10 cellular contexts compared by ENCODE assay signal in genomic region chr9:136720887-136721338, GRCh38. TPM values are rescaled to one million over a fixed set of nuclear protein-coding genes. Genes with fewer than 3 reads are reported as not detected.
DNase-seq lines count a peak whose midpoint lies in the region; ATAC-seq and TF ChIP-seq lines count a peak whose summit lies in the region.
"Had no signal": no experiment of that assay in that cellular context is flagged by ENCODE, and none has a peak within 500 bp of the region (broad histone marks: within the 10 kb centered on the region; RNA-seq: fewer than 3 reads in every experiment).

No MANE protein-coding gene starts in this region.

- ATAC-seq in gastroesophageal sphincter (no peak), GM21825 (IDR thresholded peaks at IDR 0.05; ENCODE audit: unreplicated experiment) (no peak)
- no peak for ATAC-seq in stimulated activated effector memory CD8-positive, alpha-beta T cell treated with anti-CD3 and anti-CD28 coated beads, Interleukin-12 subunit alpha, Interleukin-12 subunit beta, amount 100 ng/mL, for 72 hours

- H3K27me3 ChIP-seq in SK-N-SH (ENCODE audit: insufficient read depth) (no peaks in the 10 kb centered on the region), gastroesophageal sphincter (peaks cover 7% of the 10 kb centered on the region), ovary (no peaks in the 10 kb centered on the region)

- WGBS in SK-N-SH (ENCODE audit: low lambda C conversion rate), result 64% methylated on average over 5 of the region's 12 CpGs
- WGBS in gastroesophageal sphincter (ENCODE audit: low coverage in 1 of 2), 2 donors, result no CpG with 5 or more reads among the region's 12 CpGs
- WGBS in ovary, 3 donors, result 68 to 78% (median 68%) methylated on average over 11 to 12 of the region's 12 CpGs

- no peak for TF ChIP-seq RAD21 in SK-N-SH (IDR thresholded peaks at IDR 0.05; ENCODE audit: low read length)

- no peaks in the 10 kb centered on the region for H3K9me2 ChIP-seq in SK-N-SH

- H3K79me2 ChIP-seq in SK-N-SH (ENCODE audit: insufficient read depth), result peaks cover 21% of the 10 kb centered on the region

- TF ChIP-seq POLR2A in gastroesophageal sphincter (IDR thresholded peaks at IDR 0.05), result no peak
- TF ChIP-seq POLR2A in ovary (IDR thresholded peaks at IDR 0.05), result no peak

- H3F3A ChIP-seq in SK-N-SH (replicated peaks; ENCODE audit: insufficient read depth), result peaks cover 22% of the 10 kb centered on the region

- intact Hi-C loops in ovary (cut with DNase I), result no loop called here

- CTCF ChIA-PET in SK-N-SH (lab: Yijun Ruan, JAX), result interaction anchor here (1.1 to 2.7 kb wide), 3 partner anchors 10 to 49 kb away, joined by 3 to 13 read pairs (median 9); partner anchors contain the start of gene LCN8

- H3K9ac ChIP-seq in SK-N-SH, result no peak overlapping the region

- peaks cover 3 to 9% of the 10 kb centered on the region in 2 experiments; a peak in 1 of 4 replicates for H3K4me1 ChIP-seq in SK-N-SH (ENCODE audit: control insufficient read depth in 1 of 2, insufficient read depth in 2 of 2, low read depth in 1 of 2, low read length in 1 of 2)
- H3K4me1 ChIP-seq in gastroesophageal sphincter, result peaks cover 0 to 74% (median 32%) of the 10 kb centered on the region in 3 donors
- no peaks in the 10 kb centered on the region for H3K4me1 ChIP-seq in ovary (ENCODE audit: insufficient read depth)

- H3K9me3 ChIP-seq in SK-N-SH (no peaks in the 10 kb centered on the region), gastroesophageal sphincter (no peaks in the 10 kb centered on the region), ovary (no peaks in the 10 kb centered on the region)

- peaks cover 18% of the 10 kb centered on the region for H3K4me1 Mint-ChIP-seq in stimulated activated effector memory CD8-positive, alpha-beta T cell treated with anti-CD3 and anti-CD28 coated beads, Interleukin-12 subunit alpha, Interleukin-12 subunit beta, amount 100 ng/mL, for 72 hours

- H3K9me3 Mint-ChIP-seq in stimulated activated effector memory CD8-positive, alpha-beta T cell treated with anti-CD3 and anti-CD28 coated beads, Interleukin-12 subunit alpha, Interleukin-12 subunit beta, amount 100 ng/mL, for 72 hours, result no peaks in the 10 kb centered on the region

- H3K27ac ChIP-seq in SK-N-SH (ENCODE audit: low read depth in 2 of 2, low read length in 1 of 2) (no peak overlapping the region), gastroesophageal sphincter (peak overlapping the region in 3 of 4 donors; percentile 52 to 59 (median 58)), ovary (peak overlapping the region in 1 of 2 donors; percentile 15)

- POLR2A ChIA-PET in SK-N-SH (lab: Yijun Ruan, JAX), result interaction anchor here (1.2 kb wide), 1 partner anchor 74 kb away, joined by 3 read pairs; no protein-coding TSS in a partner anchor

- H3K36me3 Mint-ChIP-seq in stimulated activated effector memory CD8-positive, alpha-beta T cell treated with anti-CD3 and anti-CD28 coated beads, Interleukin-12 subunit alpha, Interleukin-12 subunit beta, amount 100 ng/mL, for 72 hours, result peaks cover 51% of the 10 kb centered on the region

- no peak for DNase-seq in SK-N-SH
- no peak for DNase-seq in stimulated activated effector memory CD8-positive, alpha-beta T cell treated with anti-CD3 and anti-CD28 coated beads, Interleukin-12 subunit alpha, Interleukin-12 subunit beta, amount 100 ng/mL, for 72 hours (ENCODE audit: low spot score in 2 of 2)
- no peak for DNase-seq in NCI-H2196 treated with DMSO at 0.1 percent for 48 hours (lab: John Stamatoyannopoulos, UW; ENCODE audit: unreplicated experiment)
- DNase-seq in ovary, result no peak
- DNase-seq: DMS79 treated with DMSO at 0.1 percent for 48 hours, mesendoderm, NCI-H2081 treated with DMSO at 0.1 percent for 48 hours had no signal

- H3K36me3 ChIP-seq in SK-N-SH (replicated peaks in 1 of 2; ENCODE audit: control insufficient read depth in 1 of 2, insufficient read depth in 2 of 2, low read length in 1 of 2), result peaks cover 18 to 31% of the 10 kb centered on the region in 2 experiments
- peaks cover 0 to 52% of the 10 kb centered on the region in 2 donors for H3K36me3 ChIP-seq in gastroesophageal sphincter
- no peaks in the 10 kb centered on the region for H3K36me3 ChIP-seq in ovary

- H3K27ac Mint-ChIP-seq in stimulated activated effector memory CD8-positive, alpha-beta T cell treated with anti-CD3 and anti-CD28 coated beads, Interleukin-12 subunit alpha, Interleukin-12 subunit beta, amount 100 ng/mL, for 72 hours, result peak overlapping the region; percentile 79

- no peak overlapping the region for H2AFZ ChIP-seq in SK-N-SH (ENCODE audit: low read depth)

- H3K4me2 ChIP-seq in SK-N-SH, result 0 out of 2 replicates have a peak overlapping the region, but pooled peaks have one; percentile 15

- H3K4me3 Mint-ChIP-seq in stimulated activated effector memory CD8-positive, alpha-beta T cell treated with anti-CD3 and anti-CD28 coated beads, Interleukin-12 subunit alpha, Interleukin-12 subunit beta, amount 100 ng/mL, for 72 hours, result no peak overlapping the region

- no peak overlapping the region for H3K4me3 ChIP-seq in SK-N-SH (ENCODE audit: low read depth in 2 of 2, low read length in 1 of 2)
- H3K4me3 ChIP-seq in gastroesophageal sphincter, result no peak overlapping the region
- no peak overlapping the region for H3K4me3 ChIP-seq in ovary

- TF ChIP-seq CTCF in SK-N-SH (IDR thresholded peaks at IDR 0.05) (no peak), gastroesophageal sphincter (IDR thresholded peaks at IDR 0.05) (no peak), ovary (IDR thresholded peaks at IDR 0.05) (no peak)

- H4K20me1 ChIP-seq in SK-N-SH (ENCODE audit: insufficient read depth), result peaks cover 52% of the 10 kb centered on the region

- no peak for TF ChIP-seq EP300 in SK-N-SH (IDR thresholded peaks at IDR 0.05; ENCODE audit: borderline replicate concordance in 1 of 2, low read depth in 1 of 2, low read length in 1 of 2)
- no peak for TF ChIP-seq EP300 in gastroesophageal sphincter (IDR thresholded peaks at IDR 0.05)
- TF ChIP-seq EP300 in ovary (IDR thresholded peaks at IDR 0.05), result no peak

TF ChIP-seq in SK-N-SH, 30 proteins besides CTCF, POLR2A, EP300 and RAD21 (continues in another document):
- TF ChIP-seq, protein P1, sequence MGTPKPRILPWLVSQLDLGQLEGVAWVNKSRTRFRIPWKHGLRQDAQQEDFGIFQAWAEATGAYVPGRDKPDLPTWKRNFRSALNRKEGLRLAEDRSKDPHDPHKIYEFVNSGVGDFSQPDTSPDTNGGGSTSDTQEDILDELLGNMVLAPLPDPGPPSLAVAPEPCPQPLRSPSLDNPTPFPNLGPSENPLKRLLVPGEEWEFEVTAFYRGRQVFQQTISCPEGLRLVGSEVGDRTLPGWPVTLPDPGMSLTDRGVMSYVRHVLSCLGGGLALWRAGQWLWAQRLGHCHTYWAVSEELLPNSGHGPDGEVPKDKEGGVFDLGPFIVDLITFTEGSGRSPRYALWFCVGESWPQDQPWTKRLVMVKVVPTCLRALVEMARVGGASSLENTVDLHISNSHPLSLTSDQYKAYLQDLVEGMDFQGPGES (IDR thresholded peaks at IDR 0.05; ENCODE audit: low read depth, low read length), result no peak
- TF ChIP-seq YY1 (IDR thresholded peaks at IDR 0.05; ENCODE audit: low read depth) (no peak), FOSL2 (IDR thresholded peaks at IDR 0.05; ENCODE audit: borderline replicate concordance, low read depth) (no peak), SMC3 (IDR thresholded peaks at IDR 0.05; ENCODE audit: low read depth, low read length) (no peak), RCOR1 (IDR thresholded peaks at IDR 0.05; ENCODE audit: low read length) (no peak), GABPA (IDR thresholded peaks at IDR 0.05; ENCODE audit: low read depth) (no peak), TEAD4 (IDR thresholded peaks at IDR 0.05; ENCODE audit: borderline replicate concordance, insufficient read depth) (no peak), CHD2 (IDR thresholded peaks at IDR 0.05; ENCODE audit: low read length, partially characterized antibody) (no peak), GATA2 (CRISPR knock-in tag; IDR thresholded peaks at IDR 0.05) (no peak)

RNA-seq across cellular contexts. Expression of gene DIPK1B, which starts 8.5 kb away (rescaled TPM):
- polyA plus RNA-seq in SK-N-SH (2012; rRNA removed) (24.5 and 27.1 TPM in 2 replicates), ovary (10 to 100 TPM in 1 of 2 donors, 1 to 10 TPM in 1; 2.9 to 15.0 TPM)
- polyA plus RNA-seq in SK-N-SH (2012; cell fraction: cytosol; rRNA removed), result 10.2 and 18.9 TPM in 2 replicates
- polyA plus RNA-seq in SK-N-SH (2012; cell fraction: nucleus; rRNA removed), result 29.2 and 33.2 TPM in 2 replicates
- total RNA-seq in gastroesophageal sphincter (10 to 100 TPM in 2 of 4 donors, 1 to 10 TPM in 2; 7.8 to 24.4 (median 11.2) TPM), ovary (10 to 100 TPM in 5 of 7 donors, 1 to 10 TPM in 2; 5.2 to 23.4 (median 13.1) TPM)

RNA-seq across cellular contexts. Expression of gene LCN10, which starts 21.8 kb away (rescaled TPM):
- polyA plus RNA-seq in SK-N-SH (2012; rRNA removed) (not detected in 2 replicates), ovary (10 to 100 TPM in 1 of 2 donors, 1 to 10 TPM in 1; 2.4 to 15.2 TPM)
- polyA plus RNA-seq in SK-N-SH (2012; cell fraction: cytosol; rRNA removed), result not detected in 2 replicates
- not detected in 2 replicates for polyA plus RNA-seq in SK-N-SH (2012; cell fraction: nucleus; rRNA removed)
- total RNA-seq in gastroesophageal sphincter (10 to 100 TPM in 2 of 4 donors, 1 to 10 TPM in 2; 3.9 to 16.5 (median 9.9) TPM), ovary (10 to 100 TPM in 2 of 7 donors, 1 to 10 TPM in 5; 1.4 to 45.4 (median 4.5) TPM)
- total RNA-seq: OCI-LY7 had no signal

RNA-seq across cellular contexts. Expression of gene LCN6, which starts 27.4 kb away (rescaled TPM):
- polyA plus RNA-seq in SK-N-SH (2012; rRNA removed), result not detected in 2 replicates
- polyA plus RNA-seq in SK-N-SH (2012; cell fraction: cytosol; rRNA removed), result not detected in 2 replicates
- not detected in 2 replicates for polyA plus RNA-seq in SK-N-SH (2012; cell fraction: nucleus; rRNA removed)
- 10 to 100 TPM; 16.2 to 31.4 (median 22.7) TPM for total RNA-seq in gastroesophageal sphincter
- 10 to 100 TPM in 3 of 7 donors, 1 to 10 TPM in 4; 1.8 to 59.3 (median 8.3) TPM for total RNA-seq in ovary
- 10 to 100 TPM in 1 of 2 donors, 1 to 10 TPM in 1; 1.6 to 33.4 TPM for polyA plus RNA-seq in ovary
- total RNA-seq: OCI-LY7 had no signal

RNA-seq across cellular contexts. Expression of gene AGPAT2, which starts 33.7 kb away (rescaled TPM):
- 41.8 and 46.8 TPM in 2 replicates for polyA plus RNA-seq in SK-N-SH (2012; rRNA removed)
- polyA plus RNA-seq in SK-N-SH (2012; cell fraction: cytosol; rRNA removed), result 16.8 and 33.3 TPM in 2 replicates
- polyA plus RNA-seq in SK-N-SH (2012; cell fraction: nucleus; rRNA removed), result 50.8 and 59.5 TPM in 2 replicates
- 10 to 100 TPM; 28.8 to 43.6 (median 38.4) TPM for total RNA-seq in gastroesophageal sphincter
- total RNA-seq in ovary, result 10 to 100 TPM; 14.4 to 40.9 (median 24.8) TPM
- 10 to 100 TPM in 1 of 2 donors, 1 to 10 TPM in 1; 6.1 to 23.9 TPM for polyA plus RNA-seq in ovary

RNA-seq across cellular contexts. Expression of gene LCN8, which starts 37.1 kb away (rescaled TPM):
- not detected in 2 replicates for polyA plus RNA-seq in SK-N-SH (2012; rRNA removed)
- not detected in 2 replicates for polyA plus RNA-seq in SK-N-SH (2012; cell fraction: cytosol; rRNA removed)
- 0.02 TPM in 1 of 2 replicates, not detected in the other for polyA plus RNA-seq in SK-N-SH (2012; cell fraction: nucleus; rRNA removed)
- total RNA-seq in gastroesophageal sphincter, result not detected
- 1 to 10 TPM in 1 of 7 donors, under 1 TPM in 1, not detected in 5; 0.23 to 3.0 TPM for total RNA-seq in ovary
- under 1 TPM in 1 of 2 donors, not detected in 1; 0.36 TPM for polyA plus RNA-seq in ovary
- total RNA-seq: OCI-LY7 had no signal

Comparison
In these comparisons a context has a peak if more than half of its experiments do, and no peak if none do; other contexts are left out.
1. H3K27ac ChIP-seq: peak in gastroesophageal sphincter (3 of 4); none in SK-N-SH (0 of 2).